Comparison of ENCODE assay signal across 29 cellular contexts in the genomic region with DNA sequence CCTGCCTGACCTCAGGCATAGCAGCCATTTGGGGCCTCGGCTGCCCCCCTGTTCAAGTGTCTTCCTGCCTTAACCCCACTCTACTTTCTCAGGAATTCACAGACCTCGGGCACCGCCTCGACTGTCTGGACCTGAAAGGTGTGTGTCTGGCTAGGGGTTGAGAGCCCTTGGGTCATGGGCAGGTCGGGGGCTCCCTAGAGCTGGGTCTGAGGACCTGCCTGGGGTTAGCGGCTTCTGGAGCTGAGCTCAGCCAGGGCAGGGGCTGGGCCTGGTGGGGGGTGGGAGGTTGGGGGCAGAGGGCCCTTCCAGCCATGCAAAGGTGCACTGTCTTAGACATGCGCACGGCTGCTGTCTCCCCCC. TPM values are rescaled to one million over a fixed set of nuclear protein-coding genes. Genes with fewer than 3 reads are reported as not detected.
"Had no signal": no experiment of that assay in that cellular context is flagged by ENCODE, and none has a peak within 500 bp of the region (broad histone marks: within the 10 kb centered on the region; RNA-seq: fewer than 3 reads in every experiment).

No MANE protein-coding gene starts in this region.

- H3K9ac ChIP-seq: neural progenitor cell had no signal

- FAIRE-seq: kidney had no signal

- H3K27me3 Mint-ChIP-seq: naive B cell had no signal

- H3K9me3 Mint-ChIP-seq: endodermal cell; mesothelial cell of epicardium; naive B cell; nephron; neural progenitor cell; stimulated activated effector memory CD8-positive, alpha-beta T cell treated with anti-CD3 and anti-CD28 coated beads, Interleukin-12 subunit alpha, Interleukin-12 subunit beta, amount 100 ng/mL, for 72 hours had no signal

- H3K4me2 ChIP-seq: hepatocyte, neural progenitor cell had no signal

- H3K4me3 ChIP-seq: gastrocnemius medialis, hepatocyte, mucosa of descending colon, neural progenitor cell, psoas muscle, sigmoid colon, stomach, thyroid gland, vagina had no signal

- H2AFZ ChIP-seq: hepatocyte, neural progenitor cell had no signal

- H3K36me3 ChIP-seq: neural progenitor cell had no signal

- H3K4me3 Mint-ChIP-seq: endodermal cell; mesothelial cell of epicardium; naive B cell; nephron; neural progenitor cell; stimulated activated effector memory CD8-positive, alpha-beta T cell treated with anti-CD3 and anti-CD28 coated beads, Interleukin-12 subunit alpha, Interleukin-12 subunit beta, amount 100 ng/mL, for 72 hours had no signal

- H3K9me3 ChIP-seq: gastrocnemius medialis, mucosa of descending colon, psoas muscle, sigmoid colon, stomach, thyroid gland, vagina had no signal

- H3K27ac ChIP-seq: epithelial cell of prostate, gastrocnemius medialis, hepatocyte, neural progenitor cell, psoas muscle, sigmoid colon, stomach, vagina had no signal

- H3K27me3 ChIP-seq: gastrocnemius medialis, hepatocyte, neural progenitor cell, sigmoid colon, stomach, thyroid gland, vagina had no signal

- H3K4me1 ChIP-seq: gastrocnemius medialis, vagina had no signal

- H3K27ac Mint-ChIP-seq: mesothelial cell of epicardium; naive B cell; nephron; neural progenitor cell; stimulated activated effector memory CD8-positive, alpha-beta T cell treated with anti-CD3 and anti-CD28 coated beads, Interleukin-12 subunit alpha, Interleukin-12 subunit beta, amount 100 ng/mL, for 72 hours had no signal

- DNase-seq: effector CD8-positive, alpha-beta T cell; endodermal cell; foreskin fibroblast; gastrocnemius medialis; head of caudate nucleus; kidney; mesenchymal stem cell; mucosa of descending colon; naive B cell; nucleus accumbens; psoas muscle; right cardiac atrium; sigmoid colon; stimulated activated CD4-positive, alpha-beta T cell treated with anti-CD3 and anti-CD28 coated beads, Interleukin-2, amount 100 ng/mL, for 24 hours; stimulated activated CD4-positive, alpha-beta T cell treated with anti-CD3 and anti-CD28 coated beads, Interleukin-4, amount 100 ng/mL, for 24 hours; stimulated activated naive CD4-positive, alpha-beta T cell treated with Interleukin-2 at 50 U/mL for 16 hours; stomach; thyroid gland; trophoblast cell had no signal

- ATAC-seq: esophagus mucosa, gastrocnemius medialis, left lobe of liver, mucosa of descending colon, psoas muscle, right cardiac atrium had no signal

RNA-seq across cellular contexts. Expression of a gene that starts 20.7 kb away (rescaled TPM):
- total RNA-seq: left lobe of liver, mucosa of descending colon, skeletal muscle tissue, stomach had no signal
